1 cellular context compared by ENCODE assay signal in genomic region chr10:90342480-90342879, GRCh38.
TF ChIP-seq lines count a peak whose summit lies in the region.

No MANE protein-coding gene starts in this region.

TF ChIP-seq in K562, 482 proteins besides CTCF, POLR2A, EP300 and RAD21 (continued from another document):
- TF ChIP-seq, protein P1, sequence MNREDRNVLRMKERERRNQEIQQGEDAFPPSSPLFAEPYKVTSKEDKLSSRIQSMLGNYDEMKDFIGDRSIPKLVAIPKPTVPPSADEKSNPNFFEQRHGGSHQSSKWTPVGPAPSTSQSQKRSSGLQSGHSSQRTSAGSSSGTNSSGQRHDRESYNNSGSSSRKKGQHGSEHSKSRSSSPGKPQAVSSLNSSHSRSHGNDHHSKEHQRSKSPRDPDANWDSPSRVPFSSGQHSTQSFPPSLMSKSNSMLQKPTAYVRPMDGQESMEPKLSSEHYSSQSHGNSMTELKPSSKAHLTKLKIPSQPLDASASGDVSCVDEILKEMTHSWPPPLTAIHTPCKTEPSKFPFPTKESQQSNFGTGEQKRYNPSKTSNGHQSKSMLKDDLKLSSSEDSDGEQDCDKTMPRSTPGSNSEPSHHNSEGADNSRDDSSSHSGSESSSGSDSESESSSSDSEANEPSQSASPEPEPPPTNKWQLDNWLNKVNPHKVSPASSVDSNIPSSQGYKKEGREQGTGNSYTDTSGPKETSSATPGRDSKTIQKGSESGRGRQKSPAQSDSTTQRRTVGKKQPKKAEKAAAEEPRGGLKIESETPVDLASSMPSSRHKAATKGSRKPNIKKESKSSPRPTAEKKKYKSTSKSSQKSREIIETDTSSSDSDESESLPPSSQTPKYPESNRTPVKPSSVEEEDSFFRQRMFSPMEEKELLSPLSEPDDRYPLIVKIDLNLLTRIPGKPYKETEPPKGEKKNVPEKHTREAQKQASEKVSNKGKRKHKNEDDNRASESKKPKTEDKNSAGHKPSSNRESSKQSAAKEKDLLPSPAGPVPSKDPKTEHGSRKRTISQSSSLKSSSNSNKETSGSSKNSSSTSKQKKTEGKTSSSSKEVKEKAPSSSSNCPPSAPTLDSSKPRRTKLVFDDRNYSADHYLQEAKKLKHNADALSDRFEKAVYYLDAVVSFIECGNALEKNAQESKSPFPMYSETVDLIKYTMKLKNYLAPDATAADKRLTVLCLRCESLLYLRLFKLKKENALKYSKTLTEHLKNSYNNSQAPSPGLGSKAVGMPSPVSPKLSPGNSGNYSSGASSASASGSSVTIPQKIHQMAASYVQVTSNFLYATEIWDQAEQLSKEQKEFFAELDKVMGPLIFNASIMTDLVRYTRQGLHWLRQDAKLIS (CRISPR knock-in tag; IDR thresholded peaks at IDR 0.05) = no peak
- TF ChIP-seq MAFK (IDR thresholded peaks at IDR 0.05; ENCODE audit: low read length) = peak; percentile 77
- TF ChIP-seq TSHZ1 (CRISPR knock-in tag; IDR thresholded peaks at IDR 0.05) = no peak
- TF ChIP-seq CBX5 (IDR thresholded peaks at IDR 0.05; ENCODE audit: borderline replicate concordance, low read depth) = no peak
- TF ChIP-seq MCM7 (IDR thresholded peaks at IDR 0.05) = no peak
- peak; percentile 61 for TF ChIP-seq MAFF (IDR thresholded peaks at IDR 0.05; ENCODE audit: low read length)
- TF ChIP-seq, protein P2, sequence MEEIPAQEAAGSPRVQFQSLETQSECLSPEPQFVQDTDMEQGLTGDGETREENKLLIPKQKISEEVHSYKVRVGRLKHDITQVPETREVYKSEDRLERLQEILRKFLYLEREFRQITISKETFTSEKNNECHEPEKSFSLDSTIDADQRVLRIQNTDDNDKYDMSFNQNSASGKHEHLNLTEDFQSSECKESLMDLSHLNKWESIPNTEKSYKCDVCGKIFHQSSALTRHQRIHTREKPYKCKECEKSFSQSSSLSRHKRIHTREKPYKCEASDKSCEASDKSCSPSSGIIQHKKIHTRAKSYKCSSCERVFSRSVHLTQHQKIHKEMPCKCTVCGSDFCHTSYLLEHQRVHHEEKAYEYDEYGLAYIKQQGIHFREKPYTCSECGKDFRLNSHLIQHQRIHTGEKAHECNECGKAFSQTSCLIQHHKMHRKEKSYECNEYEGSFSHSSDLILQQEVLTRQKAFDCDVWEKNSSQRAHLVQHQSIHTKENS (CRISPR knock-in tag; IDR thresholded peaks at IDR 0.05) = no peak
- TF ChIP-seq ZNF277 (CRISPR knock-in tag; IDR thresholded peaks at IDR 0.05; ENCODE audit: borderline replicate concordance) = no peak
- TF ChIP-seq HNRNPUL1 (IDR thresholded peaks at IDR 0.05; ENCODE audit: low read length) = no peak
- peak; percentile 50 for TF ChIP-seq MAFG (tag; conservative IDR thresholded peaks at IDR 0.05)
- no peak for TF ChIP-seq RHOXF2B (CRISPR knock-in tag; conservative IDR thresholded peaks at IDR 0.05)
- TF ChIP-seq ZNF316 (IDR thresholded peaks at IDR 0.05) = peak; percentile 49; the same call in 1 of the 2 replicates
- no peak for TF ChIP-seq SAFB (IDR thresholded peaks at IDR 0.05; ENCODE audit: borderline replicate concordance, low read depth, low read length)
- TF ChIP-seq, protein P3, sequence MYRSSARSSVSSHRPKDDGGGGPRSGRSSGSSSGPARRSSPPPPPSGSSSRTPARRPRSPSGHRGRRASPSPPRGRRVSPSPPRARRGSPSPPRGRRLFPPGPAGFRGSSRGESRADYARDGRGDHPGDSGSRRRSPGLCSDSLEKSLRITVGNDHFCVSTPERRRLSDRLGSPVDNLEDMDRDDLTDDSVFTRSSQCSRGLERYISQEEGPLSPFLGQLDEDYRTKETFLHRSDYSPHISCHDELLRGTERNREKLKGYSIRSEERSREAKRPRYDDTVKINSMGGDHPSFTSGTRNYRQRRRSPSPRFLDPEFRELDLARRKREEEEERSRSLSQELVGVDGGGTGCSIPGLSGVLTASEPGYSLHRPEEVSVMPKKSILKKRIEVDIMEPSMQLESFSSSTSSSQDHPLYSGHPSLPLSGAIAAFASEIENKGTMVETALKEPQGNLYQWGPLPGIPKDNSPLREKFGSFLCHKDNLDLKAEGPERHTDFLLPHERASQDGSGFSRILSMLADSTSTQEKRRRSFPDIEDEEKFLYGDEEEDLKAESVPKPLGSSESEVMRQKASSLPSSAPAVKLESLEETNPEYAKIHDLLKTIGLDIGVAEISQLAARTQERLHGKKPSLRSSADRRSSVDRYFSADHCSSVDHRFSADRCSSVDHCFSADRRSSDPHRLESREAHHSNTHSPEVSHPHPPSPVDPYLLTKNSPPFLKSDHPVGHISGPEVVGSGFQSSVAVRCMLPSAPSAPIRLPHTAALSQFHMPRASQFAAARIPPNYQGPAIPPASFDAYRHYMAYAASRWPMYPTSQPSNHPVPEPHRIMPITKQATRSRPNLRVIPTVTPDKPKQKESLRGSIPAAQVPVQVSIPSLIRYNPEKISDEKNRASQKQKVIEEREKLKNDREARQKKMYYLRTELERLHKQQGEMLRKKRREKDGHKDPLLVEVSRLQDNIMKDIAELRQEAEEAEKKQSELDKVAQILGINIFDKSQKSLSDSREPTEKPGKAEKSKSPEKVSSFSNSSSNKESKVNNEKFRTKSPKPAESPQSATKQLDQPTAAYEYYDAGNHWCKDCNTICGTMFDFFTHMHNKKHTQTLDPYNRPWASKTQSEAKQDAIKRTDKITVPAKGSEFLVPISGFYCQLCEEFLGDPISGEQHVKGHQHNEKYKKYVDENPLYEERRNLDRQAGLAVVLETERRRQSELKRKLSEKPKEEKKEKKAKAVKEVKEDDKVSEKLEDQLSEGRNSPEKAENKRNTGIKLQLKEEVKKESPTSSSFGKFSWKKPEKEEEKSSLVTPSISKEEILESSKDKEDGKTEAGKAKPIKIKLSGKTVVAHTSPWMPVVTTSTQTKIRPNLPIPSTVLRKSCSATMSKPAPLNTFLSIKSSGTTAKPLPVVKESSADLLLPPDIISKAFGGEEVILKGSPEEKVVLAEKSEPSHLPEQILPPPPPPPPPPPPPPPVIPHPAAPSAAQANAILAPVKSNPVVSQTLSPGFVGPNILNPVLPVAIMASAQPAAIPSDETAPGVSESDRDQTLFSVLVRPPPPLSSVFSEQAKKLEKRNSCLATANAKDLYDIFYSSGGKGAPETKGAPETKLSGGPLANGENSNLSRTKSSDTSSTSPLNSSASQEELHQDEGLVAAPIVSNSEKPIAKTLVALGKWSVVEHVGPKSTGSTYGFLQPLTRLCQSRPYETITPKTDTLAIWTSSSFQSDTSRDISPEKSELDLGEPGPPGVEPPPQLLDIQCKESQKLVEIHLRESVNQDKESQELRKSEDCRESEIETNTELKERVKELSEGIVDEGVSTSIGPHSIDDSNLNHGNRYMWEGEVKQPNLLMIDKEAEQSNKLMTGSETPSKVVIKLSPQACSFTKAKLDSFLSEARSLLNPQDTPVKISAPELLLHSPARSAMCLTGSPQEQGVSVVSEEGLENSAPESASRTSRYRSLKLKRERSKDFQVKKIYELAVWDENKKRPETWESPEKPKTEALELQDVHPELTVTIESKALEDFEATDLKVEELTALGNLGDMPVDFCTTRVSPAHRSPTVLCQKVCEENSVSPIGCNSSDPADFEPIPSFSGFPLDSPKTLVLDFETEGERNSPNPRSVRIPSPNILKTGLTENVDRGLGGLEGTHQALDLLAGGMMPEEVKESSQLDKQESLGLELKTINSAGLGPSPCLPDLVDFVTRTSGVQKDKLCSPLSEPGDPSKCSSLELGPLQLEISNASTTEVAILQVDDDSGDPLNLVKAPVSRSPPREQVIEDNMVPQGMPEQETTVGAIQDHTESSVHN (IDR thresholded peaks at IDR 0.05; ENCODE audit: borderline replicate concordance in 1 of 2, low read depth in 1 of 2) = no peak
- no peak for TF ChIP-seq WHSC1 (IDR thresholded peaks at IDR 0.05; ENCODE audit: low read length)
TF ChIP-seq in K562: peak in this region for 4.
